In genomic region chr5:87268126-87268969, GRCh38 we compare ENCODE assay signal across 8 cellular contexts. TPM values are rescaled to one million over a fixed set of nuclear protein-coding genes. Genes with fewer than 3 reads are reported as not detected.
DNase-seq lines count a peak whose midpoint lies in the region; ATAC-seq and TF ChIP-seq lines count a peak whose summit lies in the region.

No MANE protein-coding gene starts in this region.

- peaks cover 48% of the 10 kb centered on the region for H3K79me2 ChIP-seq in PC-9 (ENCODE audit: low read depth)

- peaks cover 12 to 27% (median 15%) of the 10 kb centered on the region in 11 experiments for H3K36me3 ChIP-seq in BLaER1 treated with 17β-estradiol and CSF1 and Interleukin-3, amounts not matched to agents 10 nM and 100 nM
- H3K36me3 ChIP-seq in PC-9 (ENCODE audit: low read depth): no peaks in the 10 kb centered on the region; the same call in 1 of the 2 replicates

- POLR2A ChIA-PET in PC-9 (lab: Charles Lee; ENCODE audit: unreplicated experiment): interaction anchor here (0.6 to 1.3 kb wide), 14 partner anchors 25 to 969 kb away, joined by 3 to 33 read pairs (median 6); no protein-coding TSS in a partner anchor

- H3K27ac ChIP-seq in BLaER1 treated with 17β-estradiol and CSF1 and Interleukin-3, amounts not matched to agents 10 nM and 100 nM: peak overlapping the region; percentile 83 to 95 (median 90)
- H3K27ac ChIP-seq in PC-9: peak overlapping the region; percentile 69

- peak; percentile 43 for ATAC-seq in GM19043 (IDR thresholded peaks at IDR 0.05; ENCODE audit: low read depth, unreplicated experiment)
- peak; percentile 50 for ATAC-seq in HG03280 (IDR thresholded peaks at IDR 0.05; ENCODE audit: unreplicated experiment)
- ATAC-seq in natural killer cell treated with Interleukin-12 subunit alpha and Interleukin-12 subunit beta and Interleukin-15 and Interleukin-18, amount 100 ng/mL, for 72 hours: peak; percentile 80 to 84

- H3F3A ChIP-seq in PC-9 (ENCODE audit: insufficient read depth, low read depth): peaks cover 7% of the 10 kb centered on the region; the same call in 1 of the 2 replicates

- peak overlapping the region; percentile 83 to 95 (median 92) for H3K4me2 ChIP-seq in BLaER1 treated with 17β-estradiol and CSF1 and Interleukin-3, amounts not matched to agents 10 nM and 100 nM
- peak overlapping the region; percentile 96 for H3K4me2 ChIP-seq in PC-9

- peak overlapping the region; percentile 90 for H2AFZ ChIP-seq in PC-9

- H3K4me1 ChIP-seq in BLaER1 treated with 17β-estradiol and CSF1 and Interleukin-3, amounts not matched to agents 10 nM and 100 nM: peaks cover 10 to 47% (median 20%) of the 10 kb centered on the region in 10 experiments
- H3K4me1 ChIP-seq in PC-9 (replicated peaks; ENCODE audit: insufficient read depth): peaks cover 26% of the 10 kb centered on the region; the same call in 1 of the 2 replicates

- H3K9me3 Mint-ChIP-seq in natural killer cell treated with Interleukin-12 subunit alpha and Interleukin-12 subunit beta and Interleukin-15 and Interleukin-18, amount 100 ng/mL, for 72 hours: no peaks in the 10 kb centered on the region
- H3K9me3 Mint-ChIP-seq in stimulated activated naive CD8-positive, alpha-beta T cell treated with anti-CD3 and anti-CD28 coated beads, Interleukin-15, Interleukin-2, amounts not matched to agents 100 ng/mL and 50 ng/mL, for 24 hours: no peaks in the 10 kb centered on the region

- DNase-seq in PC-9: peak; percentile 66 to 84
- DNase-seq in activated effector memory CD4-positive, alpha-beta T cell treated with anti-CD3 and anti-CD28 coated beads, Interleukin-2, amount 50 U/mL, for 16 hours: peak; percentile 89
- DNase-seq in fibroblast of the aortic adventitia (ENCODE audit: low read depth): peak; percentile 69
- peak; percentile 64 for DNase-seq in natural killer cell treated with Interleukin-12 subunit alpha and Interleukin-12 subunit beta and Interleukin-15 and Interleukin-18, amount 100 ng/mL, for 72 hours (ENCODE audit: low spot score)

- no peaks in the 10 kb centered on the region for H3K27me3 Mint-ChIP-seq in natural killer cell treated with Interleukin-12 subunit alpha and Interleukin-12 subunit beta and Interleukin-15 and Interleukin-18, amount 100 ng/mL, for 72 hours
- no peaks in the 10 kb centered on the region for H3K27me3 Mint-ChIP-seq in stimulated activated naive CD8-positive, alpha-beta T cell treated with anti-CD3 and anti-CD28 coated beads, Interleukin-15, Interleukin-2, amounts not matched to agents 100 ng/mL and 50 ng/mL, for 24 hours

- no peaks in the 10 kb centered on the region for H3K9me3 ChIP-seq in BLaER1 treated with 17β-estradiol and CSF1 and Interleukin-3, amounts not matched to agents 10 nM and 100 nM (replicated peaks in 1 of 11)
- no peaks in the 10 kb centered on the region for H3K9me3 ChIP-seq in PC-9 (ENCODE audit: insufficient read depth, low read depth)

- no peak for TF ChIP-seq CTCF in PC-9 (conservative IDR thresholded peaks at IDR 0.05)
- TF ChIP-seq CTCF in fibroblast of the aortic adventitia (IDR thresholded peaks at IDR 0.05; ENCODE audit: insufficient read depth, low read length): no peak

- H3K36me3 Mint-ChIP-seq in natural killer cell treated with Interleukin-12 subunit alpha and Interleukin-12 subunit beta and Interleukin-15 and Interleukin-18, amount 100 ng/mL, for 72 hours: no peaks in the 10 kb centered on the region
- no peaks in the 10 kb centered on the region for H3K36me3 Mint-ChIP-seq in stimulated activated naive CD8-positive, alpha-beta T cell treated with anti-CD3 and anti-CD28 coated beads, Interleukin-15, Interleukin-2, amounts not matched to agents 100 ng/mL and 50 ng/mL, for 24 hours (ENCODE audit: low read depth)

- H4K20me1 ChIP-seq in BLaER1 treated with 17β-estradiol and CSF1 and Interleukin-3, amounts not matched to agents 10 nM and 100 nM: peaks cover 3 to 43% (median 23%) of the 10 kb centered on the region in 11 experiments; a peak in 15 of 22 replicates
- H4K20me1 ChIP-seq in PC-9 (ENCODE audit: insufficient read depth): peaks cover 6% of the 10 kb centered on the region; the same call in 1 of the 2 replicates

- intact Hi-C loops in PC-9 (cut with micrococcal nuclease; ENCODE audit: unreplicated experiment): loop anchor here (1.0 to 10.0 kb wide), 6 partner anchors 37 to 198 kb away; no protein-coding TSS in a partner anchor

- no peaks in the 10 kb centered on the region for H3K9me2 ChIP-seq in PC-9 (ENCODE audit: insufficient read depth)

- H3K4me3 ChIP-seq in BLaER1 treated with 17β-estradiol and CSF1 and Interleukin-3, amounts not matched to agents 10 nM and 100 nM: peak overlapping the region; percentile 82 to 96 (median 90)
- H3K4me3 ChIP-seq in PC-9 (peak overlapping the region; percentile 71), fibroblast of the aortic adventitia (ENCODE audit: low read depth, low read length) (peak overlapping the region; percentile 96)

- H3K4me3 Mint-ChIP-seq in natural killer cell treated with Interleukin-12 subunit alpha and Interleukin-12 subunit beta and Interleukin-15 and Interleukin-18, amount 100 ng/mL, for 72 hours: peak overlapping the region; percentile 99
- peak overlapping the region; percentile 98 for H3K4me3 Mint-ChIP-seq in stimulated activated naive CD8-positive, alpha-beta T cell treated with anti-CD3 and anti-CD28 coated beads, Interleukin-15, Interleukin-2, amounts not matched to agents 100 ng/mL and 50 ng/mL, for 24 hours

- H3K27ac Mint-ChIP-seq in natural killer cell treated with Interleukin-12 subunit alpha and Interleukin-12 subunit beta and Interleukin-15 and Interleukin-18, amount 100 ng/mL, for 72 hours: peak overlapping the region; percentile 92 to 93
- peak overlapping the region; percentile 98 for H3K27ac Mint-ChIP-seq in stimulated activated naive CD8-positive, alpha-beta T cell treated with anti-CD3 and anti-CD28 coated beads, Interleukin-15, Interleukin-2, amounts not matched to agents 100 ng/mL and 50 ng/mL, for 24 hours

- peak overlapping the region; percentile 84 to 97 (median 90) for H3K9ac ChIP-seq in BLaER1 treated with 17β-estradiol and CSF1 and Interleukin-3, amounts not matched to agents 10 nM and 100 nM

- CTCF ChIA-PET in PC-9 (lab: Charles Lee): interaction anchor here (1.8 kb wide), 1 partner anchor 198 kb away, joined by 7 read pairs; no protein-coding TSS in a partner anchor

- H3K4me1 Mint-ChIP-seq in natural killer cell treated with Interleukin-12 subunit alpha and Interleukin-12 subunit beta and Interleukin-15 and Interleukin-18, amount 100 ng/mL, for 72 hours (ENCODE audit: low read depth in 2 of 2): peaks cover 19 to 28% of the 10 kb centered on the region in 2 donors
- H3K4me1 Mint-ChIP-seq in stimulated activated naive CD8-positive, alpha-beta T cell treated with anti-CD3 and anti-CD28 coated beads, Interleukin-15, Interleukin-2, amounts not matched to agents 100 ng/mL and 50 ng/mL, for 24 hours (ENCODE audit: low read depth): peaks cover 36% of the 10 kb centered on the region

- TSS peak; percentile 71 for BruUV-seq in PC-9 (replicated peaks; lab: Mats Ljungman, UMichigan)

- H3K27me3 ChIP-seq in BLaER1 treated with 17β-estradiol and CSF1 and Interleukin-3, amounts not matched to agents 10 nM and 100 nM: no peaks in the 10 kb centered on the region
- H3K27me3 ChIP-seq in PC-9 (ENCODE audit: insufficient read depth, low read depth): no peaks in the 10 kb centered on the region

RNA-seq across cellular contexts. Expression of gene RASA1, which starts 0.7 kb away (rescaled TPM):
- 55.0 and 66.6 TPM in 2 replicates for total RNA-seq in PC-9 (2021)
- 31.0 and 46.2 TPM in 2 replicates for total RNA-seq in fibroblast of the aortic adventitia (ENCODE audit: low replicate concordance)
- total RNA-seq in natural killer cell treated with Interleukin-12 subunit alpha and Interleukin-12 subunit beta and Interleukin-15 and Interleukin-18, amount 100 ng/mL, for 72 hours: 10 to 100 TPM; 23.3 to 30.6 TPM

Comparison
In these comparisons a context has a peak if more than half of its experiments do, and no peak if none do; other contexts are left out.
1. Peak in every context shown above with its lines: DNase-seq, ATAC-seq, H3K4me3 ChIP-seq and H3K27ac ChIP-seq.